In genomic region chr6:131063764-131064272, GRCh38 we compare ENCODE assay signal across 8 cellular contexts. TPM values are rescaled to one million over a fixed set of nuclear protein-coding genes. Genes with fewer than 3 reads are reported as not detected.
DNase-seq lines count a peak whose midpoint lies in the region; ATAC-seq and TF ChIP-seq lines count a peak whose summit lies in the region.

No MANE protein-coding gene starts in this region.

- no peaks in the 10 kb centered on the region for H3K79me2 ChIP-seq in SU-DHL-6 (ENCODE audit: insufficient read depth, low read length)

- peak overlapping the region; percentile 100 for H3K4me3 ChIP-seq in BLaER1
- H3K4me3 ChIP-seq in SU-DHL-6 (ENCODE audit: insufficient read depth, low read length, poor library complexity, severe bottlenecking), result no peak overlapping the region
- H3K4me3 ChIP-seq in right atrium auricular region, result peak overlapping the region; percentile 81 to 98

- H3K27ac Mint-ChIP-seq in stimulated activated naive CD8-positive, alpha-beta T cell treated with anti-CD3 and anti-CD28 coated beads, Interleukin-15, amount 100 ng/mL, for 72 hours, result no peak overlapping the region

- H3K4me2 ChIP-seq in BLaER1 (peak overlapping the region; percentile 92), SU-DHL-6 (ENCODE audit: low read depth, low read length, poor library complexity, severe bottlenecking) (peak overlapping the region; percentile 50)

- H3F3A ChIP-seq in SU-DHL-6 (ENCODE audit: insufficient read depth), result peaks cover 9% of the 10 kb centered on the region; the same call in 1 of the 2 replicates

- H3K27me3 ChIP-seq in BLaER1, result no peaks in the 10 kb centered on the region
- no peaks in the 10 kb centered on the region for H3K27me3 ChIP-seq in SU-DHL-6 (ENCODE audit: low read length)
- H3K27me3 ChIP-seq in right atrium auricular region, result no peaks in the 10 kb centered on the region

- H3K9me3 Mint-ChIP-seq in stimulated activated naive CD8-positive, alpha-beta T cell treated with anti-CD3 and anti-CD28 coated beads, Interleukin-15, amount 100 ng/mL, for 72 hours, result peaks cover 0 to 9% of the 10 kb centered on the region in 2 donors

- no peaks in the 10 kb centered on the region for H3K9me2 ChIP-seq in SU-DHL-6 (replicated peaks; ENCODE audit: insufficient read depth, low read length)

- H3K36me3 ChIP-seq in BLaER1 (peaks cover 5% of the 10 kb centered on the region; the same call in 1 of the 2 replicates), SU-DHL-6 (ENCODE audit: low read length) (no peaks in the 10 kb centered on the region), right atrium auricular region (no peaks in the 10 kb centered on the region)

- peak overlapping the region; percentile 73 for H2AFZ ChIP-seq in SU-DHL-6 (ENCODE audit: low read depth, low read length, severe bottlenecking)

- peak; percentile 4 for ATAC-seq in GM21529 (IDR thresholded peaks at IDR 0.05; ENCODE audit: unreplicated experiment)
- no peak for ATAC-seq in stimulated activated naive CD8-positive, alpha-beta T cell treated with anti-CD3 and anti-CD28 coated beads, Interleukin-15, amount 100 ng/mL, for 72 hours

- H4K20me1 ChIP-seq in BLaER1 (peaks cover 16% of the 10 kb centered on the region), SU-DHL-6 (ENCODE audit: low read depth, low read length) (peaks cover 7% of the 10 kb centered on the region; the same call in 1 of the 2 replicates)

- peak overlapping the region; percentile 86 for H3K9ac ChIP-seq in BLaER1
- peak overlapping the region; percentile 68 for H3K9ac ChIP-seq in SU-DHL-6 (ENCODE audit: low read length)

- H3K4me3 Mint-ChIP-seq in stimulated activated naive CD8-positive, alpha-beta T cell treated with anti-CD3 and anti-CD28 coated beads, Interleukin-15, amount 100 ng/mL, for 72 hours, result peak overlapping the region; percentile 91 to 92

- TF ChIP-seq CTCF in SU-DHL-6 (IDR thresholded peaks at IDR 0.05; ENCODE audit: insufficient read depth, low read length, poor library complexity, severe bottlenecking) (no peak), right atrium auricular region (IDR thresholded peaks at IDR 0.05) (no peak)

- H3K9me3 ChIP-seq in BLaER1, result peaks cover 10% of the 10 kb centered on the region
- H3K9me3 ChIP-seq in SU-DHL-6 (ENCODE audit: insufficient read depth, low read length), result no peaks in the 10 kb centered on the region
- H3K9me3 ChIP-seq in right atrium auricular region, result no peaks in the 10 kb centered on the region

- DNase-seq in right atrium auricular region (ENCODE audit: low spot score) (no peak), NCI-H1436 treated with DMSO at 0.1 percent for 48 hours (lab: John Stamatoyannopoulos, UW) (no peak), GF-D8 (lab: John Stamatoyannopoulos, UW) (no peak), SHP77 treated with DMSO at 0.1 percent for 48 hours (lab: John Stamatoyannopoulos, UW) (no peak)
- DNase-seq in stimulated activated naive CD8-positive, alpha-beta T cell treated with anti-CD3 and anti-CD28 coated beads, Interleukin-15, amount 100 ng/mL, for 72 hours, result no peak

- no peak overlapping the region for H3K27ac ChIP-seq in BLaER1
- no peak overlapping the region for H3K27ac ChIP-seq in SU-DHL-6 (ENCODE audit: low read depth, low read length)
- peak overlapping the region; percentile 83 to 86 for H3K27ac ChIP-seq in right atrium auricular region

- H3K27me3 Mint-ChIP-seq in stimulated activated naive CD8-positive, alpha-beta T cell treated with anti-CD3 and anti-CD28 coated beads, Interleukin-15, amount 100 ng/mL, for 72 hours, result no peaks in the 10 kb centered on the region

- peaks cover 27% of the 10 kb centered on the region for H3K4me1 Mint-ChIP-seq in stimulated activated naive CD8-positive, alpha-beta T cell treated with anti-CD3 and anti-CD28 coated beads, Interleukin-15, amount 100 ng/mL, for 72 hours

- H3K4me1 ChIP-seq in BLaER1, result peaks cover 32% of the 10 kb centered on the region
- no peaks in the 10 kb centered on the region for H3K4me1 ChIP-seq in right atrium auricular region

RNA-seq across cellular contexts. Expression of gene EPB41L2, which starts 0.8 kb away (rescaled TPM):
- total RNA-seq in right atrium auricular region, result 10 to 100 TPM; 41.9 to 47.2 TPM

Comparison
In these comparisons a context has a peak if more than half of its experiments do, and no peak if none do; other contexts are left out.
1. H3K27ac ChIP-seq: peak in right atrium auricular region (2 of 2); none in BLaER1 (single experiment) and SU-DHL-6 (single experiment).